35 cellular contexts compared by ENCODE assay signal in the genomic region with DNA sequence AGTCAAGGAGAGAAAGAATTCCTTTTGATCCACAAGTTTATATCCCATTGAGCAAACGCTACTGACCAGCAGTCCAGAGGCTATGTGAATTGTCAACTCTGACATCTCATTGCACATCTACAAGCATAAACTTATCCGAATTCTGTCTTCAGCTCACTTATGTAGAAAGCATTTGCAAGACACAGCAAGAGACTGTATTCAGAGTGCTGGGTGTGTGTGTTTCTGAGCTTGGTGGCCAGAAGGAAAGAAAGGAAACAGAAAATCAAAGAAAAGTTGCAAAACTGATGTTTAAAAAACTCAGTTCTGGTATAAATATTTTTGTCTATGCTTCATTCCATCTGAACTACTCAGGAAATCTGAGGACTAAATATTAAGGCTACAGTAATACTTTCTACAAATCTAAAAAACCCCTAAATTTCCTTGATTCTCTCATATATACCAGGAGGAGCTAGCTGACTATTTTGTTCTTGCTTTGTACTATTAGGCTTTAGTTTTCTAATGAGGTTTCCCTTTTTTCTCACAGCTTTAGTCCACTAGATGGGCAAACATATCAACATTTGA. TPM values are rescaled to one million over a fixed set of nuclear protein-coding genes. Genes with fewer than 3 reads are reported as not detected.
"Had no signal": no experiment of that assay in that cellular context is flagged by ENCODE, and none has a peak within 500 bp of the region (broad histone marks: within the 10 kb centered on the region; RNA-seq: fewer than 3 reads in every experiment).

No MANE protein-coding gene starts in this region.

- H3K4me3 ChIP-seq: ascending aorta, breast epithelium, cardiac muscle cell, colonic mucosa, gastroesophageal sphincter had no signal

- H3K27ac ChIP-seq: ascending aorta, breast epithelium, cardiac muscle cell, colonic mucosa, gastroesophageal sphincter, WERI-Rb-1 had no signal

- H3K27ac Mint-ChIP-seq: activated B cell treated with CpG ODN at 0.5 μM for 24 hours; activated CD4-positive, alpha-beta memory T cell treated with anti-CD3 and anti-CD28 coated beads for 36 hours; activated CD4-positive, alpha-beta T cell treated with anti-CD3 and anti-CD28 coated beads for 36 hours; activated CD4-positive, alpha-beta T cell treated with anti-CD3 and anti-CD28 coated beads, Interleukin-2, amount 10 ng/mL, durations not matched to agents 24 days and 14 days; activated CD8-positive, alpha-beta memory T cell treated with anti-CD3 and anti-CD28 coated beads, Interleukin-2, amount 10 ng/mL, durations not matched to agents 7 days and 5 days; activated CD8-positive, alpha-beta T cell treated with anti-CD3 and anti-CD28 coated beads, Interleukin-2, amount 10 ng/mL, durations not matched to agents 7 days and 5 days; activated naive CD4-positive, alpha-beta T cell treated with anti-CD3 and anti-CD28 coated beads for 36 hours; activated naive CD4-positive, alpha-beta T cell treated with anti-CD3 and anti-CD28 coated beads, Interleukin-2, amount 50 U/mL, for 24 hours; activated naive CD8-positive, alpha-beta T cell treated with anti-CD3 and anti-CD28 coated beads for 36 hours; activated T-helper 1 cell treated with anti-CD3 and anti-CD28 coated beads, Interleukin-12 subunit alpha, Interleukin-12 subunit beta, Interleukin-2, Interleukin-4 antibody, amounts not matched to agents 30 ng/mL and 10 ng/mL and 1 ng/mL, durations not matched to agents 14 hours and 24 hours and 36 hours; activated T-helper 2 cell treated with anti-CD3 and anti-CD28 coated beads, Interferon-gamma antibody, Interleukin-2, Interleukin-4, amounts not matched to agents 10 μg/mL and 5 μg/mL and 100 μg/mL, durations not matched to agents 14 hours and 24 hours and 36 hours; brain; endodermal cell; T-helper 17 cell; T-helper 2 cell treated with Interferon-gamma antibody and Interleukin-4, amounts not matched to agents 5 μg/mL and 100 μg/mL, for 36 hours had no signal

- H3K36me3 Mint-ChIP-seq: activated CD4-positive, alpha-beta memory T cell treated with anti-CD3 and anti-CD28 coated beads for 36 hours; activated CD8-positive, alpha-beta memory T cell treated with anti-CD3 and anti-CD28 coated beads, Interleukin-2, amount 10 ng/mL, durations not matched to agents 7 days and 5 days; activated naive CD4-positive, alpha-beta T cell treated with anti-CD3 and anti-CD28 coated beads, Interleukin-2, amount 50 U/mL, for 24 hours; activated naive CD8-positive, alpha-beta T cell treated with anti-CD3 and anti-CD28 coated beads for 36 hours; brain had no signal

- H3K36me3 ChIP-seq: ascending aorta, breast epithelium, cardiac muscle cell, colonic mucosa, gastroesophageal sphincter, WERI-Rb-1 had no signal

- H3K4me3 Mint-ChIP-seq: activated B cell treated with CpG ODN at 0.5 μM for 24 hours; activated CD4-positive, alpha-beta memory T cell treated with anti-CD3 and anti-CD28 coated beads for 36 hours; activated CD4-positive, alpha-beta T cell treated with anti-CD3 and anti-CD28 coated beads for 36 hours; activated CD4-positive, alpha-beta T cell treated with anti-CD3 and anti-CD28 coated beads, Interleukin-2, amount 10 ng/mL, durations not matched to agents 24 days and 14 days; activated CD8-positive, alpha-beta memory T cell treated with anti-CD3 and anti-CD28 coated beads, Interleukin-2, amount 10 ng/mL, durations not matched to agents 7 days and 5 days; activated CD8-positive, alpha-beta T cell treated with anti-CD3 and anti-CD28 coated beads, Interleukin-2, amount 10 ng/mL, durations not matched to agents 7 days and 5 days; activated naive CD4-positive, alpha-beta T cell treated with anti-CD3 and anti-CD28 coated beads for 36 hours; activated naive CD4-positive, alpha-beta T cell treated with anti-CD3 and anti-CD28 coated beads, Interleukin-2, amount 50 U/mL, for 24 hours; activated naive CD8-positive, alpha-beta T cell treated with anti-CD3 and anti-CD28 coated beads for 36 hours; activated T-helper 1 cell treated with anti-CD3 and anti-CD28 coated beads, Interleukin-12 subunit alpha, Interleukin-12 subunit beta, Interleukin-2, Interleukin-4 antibody, amounts not matched to agents 30 ng/mL and 10 ng/mL and 1 ng/mL, durations not matched to agents 14 hours and 24 hours and 36 hours; brain; endodermal cell; T-helper 17 cell; T-helper 2 cell treated with Interferon-gamma antibody and Interleukin-4, amounts not matched to agents 5 μg/mL and 100 μg/mL, for 36 hours had no signal

- ATAC-seq: activated CD4-positive, alpha-beta T cell treated with anti-CD3 and anti-CD28 coated beads for 36 hours; activated CD8-positive, alpha-beta memory T cell treated with anti-CD3 and anti-CD28 coated beads, Interleukin-2, amount 10 ng/mL, durations not matched to agents 7 days and 5 days; activated CD8-positive, alpha-beta T cell treated with anti-CD3 and anti-CD28 coated beads, Interleukin-2, amount 10 ng/mL, durations not matched to agents 7 days and 5 days; esophagus mucosa; gastroesophageal sphincter; T-helper 17 cell had no signal

- H3K4me1 Mint-ChIP-seq: activated B cell treated with CpG ODN at 0.5 μM for 24 hours; activated CD4-positive, alpha-beta T cell treated with anti-CD3 and anti-CD28 coated beads for 36 hours; activated CD4-positive, alpha-beta T cell treated with anti-CD3 and anti-CD28 coated beads, Interleukin-2, amount 10 ng/mL, durations not matched to agents 24 days and 14 days; activated CD8-positive, alpha-beta memory T cell treated with anti-CD3 and anti-CD28 coated beads, Interleukin-2, amount 10 ng/mL, durations not matched to agents 7 days and 5 days; activated naive CD4-positive, alpha-beta T cell treated with anti-CD3 and anti-CD28 coated beads, Interleukin-2, amount 50 U/mL, for 24 hours; activated naive CD8-positive, alpha-beta T cell treated with anti-CD3 and anti-CD28 coated beads for 36 hours; T-helper 17 cell had no signal

- H3K4me1 ChIP-seq: ascending aorta, breast epithelium, colonic mucosa, gastroesophageal sphincter had no signal

- H3K27me3 Mint-ChIP-seq: activated B cell treated with CpG ODN at 0.5 μM for 24 hours; activated CD4-positive, alpha-beta memory T cell treated with anti-CD3 and anti-CD28 coated beads for 36 hours; activated CD4-positive, alpha-beta T cell treated with anti-CD3 and anti-CD28 coated beads for 36 hours; activated CD4-positive, alpha-beta T cell treated with anti-CD3 and anti-CD28 coated beads, Interleukin-2, amount 10 ng/mL, durations not matched to agents 24 days and 14 days; activated CD8-positive, alpha-beta memory T cell treated with anti-CD3 and anti-CD28 coated beads, Interleukin-2, amount 10 ng/mL, durations not matched to agents 7 days and 5 days; activated naive CD4-positive, alpha-beta T cell treated with anti-CD3 and anti-CD28 coated beads, Interleukin-2, amount 50 U/mL, for 24 hours; activated naive CD8-positive, alpha-beta T cell treated with anti-CD3 and anti-CD28 coated beads for 36 hours; brain; T-helper 17 cell had no signal

- DNase-seq: activated B cell treated with CpG ODN at 0.5 μM for 24 hours; activated CD4-positive, alpha-beta memory T cell treated with anti-CD3 and anti-CD28 coated beads for 36 hours; activated CD4-positive, alpha-beta T cell treated with anti-CD3 and anti-CD28 coated beads for 36 hours; activated CD4-positive, alpha-beta T cell treated with anti-CD3 and anti-CD28 coated beads, Interleukin-2, amount 10 ng/mL, durations not matched to agents 24 days and 14 days; activated CD4-positive, CD25-positive, alpha-beta regulatory T cell treated with anti-CD3 and anti-CD28 coated beads, Interleukin-2, amount 50 U/mL, for 72 hours; activated CD8-positive, alpha-beta memory T cell treated with anti-CD3 and anti-CD28 coated beads, Interleukin-2, amount 10 ng/mL, durations not matched to agents 7 days and 5 days; activated CD8-positive, alpha-beta memory T cell treated with anti-CD3 and anti-CD28 coated beads, Interleukin-2, amount 50 U/mL, for 4 hours; activated CD8-positive, alpha-beta T cell treated with anti-CD3 and anti-CD28 coated beads, Interleukin-2, amount 10 ng/mL, durations not matched to agents 7 days and 5 days; activated effector memory CD4-positive, alpha-beta T cell treated with anti-CD3 and anti-CD28 coated beads, Interleukin-2, amount 50 U/mL, for 16 hours; activated naive CD4-positive, alpha-beta T cell treated with anti-CD3 and anti-CD28 coated beads for 36 hours; activated naive CD8-positive, alpha-beta T cell treated with anti-CD3 and anti-CD28 coated beads for 36 hours; activated T-cell treated with anti-CD3 and anti-CD28 coated beads, Interleukin-2, amount 50 U/mL, for 1 hour; activated T-cell treated with anti-CD3 and anti-CD28 coated beads, Interleukin-2, amount 50 U/mL, for 48 hours; central memory CD4-positive, alpha-beta T cell; cerebellar nuclear complex; colonic mucosa; effector CD8-positive, alpha-beta T cell; endodermal cell; foreskin melanocyte; T-helper 1 cell; T-helper 17 cell; T1000; WERI-Rb-1 had no signal

- H3K9me3 Mint-ChIP-seq: activated B cell treated with CpG ODN at 0.5 μM for 24 hours; activated CD4-positive, alpha-beta memory T cell treated with anti-CD3 and anti-CD28 coated beads for 36 hours; activated naive CD4-positive, alpha-beta T cell treated with anti-CD3 and anti-CD28 coated beads for 36 hours; activated naive CD4-positive, alpha-beta T cell treated with anti-CD3 and anti-CD28 coated beads, Interleukin-2, amount 50 U/mL, for 24 hours; activated naive CD8-positive, alpha-beta T cell treated with anti-CD3 and anti-CD28 coated beads for 36 hours; activated T-helper 1 cell treated with anti-CD3 and anti-CD28 coated beads, Interleukin-12 subunit alpha, Interleukin-12 subunit beta, Interleukin-2, Interleukin-4 antibody, amounts not matched to agents 30 ng/mL and 10 ng/mL and 1 ng/mL, durations not matched to agents 14 hours and 24 hours and 36 hours; brain; endodermal cell had no signal

- H3K9me3 ChIP-seq: ascending aorta, breast epithelium, colonic mucosa, gastroesophageal sphincter had no signal

- H3K27me3 ChIP-seq: ascending aorta, breast epithelium, cardiac muscle cell, colonic mucosa, gastroesophageal sphincter had no signal

RNA-seq across cellular contexts. Expression of gene LSAMP, which starts 45.5 kb away (rescaled TPM):
- total RNA-seq: activated CD4-positive, alpha-beta memory T cell treated with anti-CD3 and anti-CD28 coated beads for 36 hours; activated CD4-positive, alpha-beta T cell treated with anti-CD3 and anti-CD28 coated beads for 36 hours; activated CD4-positive, alpha-beta T cell treated with anti-CD3 and anti-CD28 coated beads, Interleukin-2, amount 10 ng/mL, durations not matched to agents 24 days and 14 days; activated CD8-positive, alpha-beta memory T cell treated with anti-CD3 and anti-CD28 coated beads for 36 hours; activated CD8-positive, alpha-beta memory T cell treated with anti-CD3 and anti-CD28 coated beads, Interleukin-2, amount 10 ng/mL, durations not matched to agents 7 days and 5 days; activated CD8-positive, alpha-beta T cell treated with anti-CD3 and anti-CD28 coated beads, Interleukin-2, amount 10 ng/mL, durations not matched to agents 7 days and 5 days; activated naive CD4-positive, alpha-beta T cell treated with anti-CD3 and anti-CD28 coated beads for 36 hours; activated naive CD8-positive, alpha-beta T cell treated with anti-CD3 and anti-CD28 coated beads for 36 hours; activated T-helper 1 cell treated with anti-CD3 and anti-CD28 coated beads, Interleukin-12 subunit alpha, Interleukin-12 subunit beta, Interleukin-2, Interleukin-4 antibody, amounts not matched to agents 30 ng/mL and 10 ng/mL and 1 ng/mL, durations not matched to agents 14 hours and 24 hours and 36 hours; activated T-helper 2 cell treated with anti-CD3 and anti-CD28 coated beads, Interferon-gamma antibody, Interleukin-2, Interleukin-4, amounts not matched to agents 10 μg/mL and 5 μg/mL and 100 μg/mL, durations not matched to agents 14 hours and 24 hours and 36 hours; dermis microvascular lymphatic vessel endothelial cell; T-helper 17 cell had no signal
